36 cellular contexts compared by ENCODE assay signal in genomic region chr6:168095741-168096250, GRCh38. TPM values are rescaled to one million over a fixed set of nuclear protein-coding genes. Genes with fewer than 3 reads are reported as not detected.
"Had no signal": no experiment of that assay in that cellular context is flagged by ENCODE, and none has a peak within 500 bp of the region (broad histone marks: within the 10 kb centered on the region; RNA-seq: fewer than 3 reads in every experiment).

No MANE protein-coding gene starts in this region.

- H3K9ac ChIP-seq: KMS-11 had no signal

- H3K27me3 ChIP-seq: MG63, SJSA1 had no signal

- H3K4me3 Mint-ChIP-seq: activated B cell treated with CpG ODN at 0.5 μM for 24 hours; activated CD4-positive, alpha-beta T cell treated with anti-CD3 and anti-CD28 coated beads, Interleukin-2, amount 10 ng/mL, durations not matched to agents 24 days and 14 days; activated CD8-positive, alpha-beta memory T cell treated with anti-CD3 and anti-CD28 coated beads, Interleukin-2, amount 10 ng/mL, durations not matched to agents 7 days and 5 days; activated naive CD8-positive, alpha-beta T cell treated with anti-CD3 and anti-CD28 coated beads, Interleukin-2, amount 50 U/mL, for 24 hours; activated T-cell treated with anti-CD3 and anti-CD28 coated beads, Interleukin-2, amount 50 U/mL, for 24 hours; activated T-helper 1 cell treated with anti-CD3 and anti-CD28 coated beads, Interleukin-12 subunit alpha, Interleukin-12 subunit beta, Interleukin-2, Interleukin-4 antibody, amounts not matched to agents 30 ng/mL and 10 ng/mL and 1 ng/mL, durations not matched to agents 14 hours and 24 hours and 36 hours; IgD-negative memory B cell; T-cell had no signal

- H3K4me1 Mint-ChIP-seq: activated B cell treated with CpG ODN at 0.5 μM for 24 hours; activated CD4-positive, alpha-beta T cell treated with anti-CD3 and anti-CD28 coated beads, Interleukin-2, amount 10 ng/mL, durations not matched to agents 24 days and 14 days; activated CD8-positive, alpha-beta memory T cell treated with anti-CD3 and anti-CD28 coated beads, Interleukin-2, amount 10 ng/mL, durations not matched to agents 7 days and 5 days; activated naive CD8-positive, alpha-beta T cell treated with anti-CD3 and anti-CD28 coated beads, Interleukin-2, amount 50 U/mL, for 24 hours; IgD-negative memory B cell; T-cell had no signal

- H3K4me1 ChIP-seq: SJSA1 had no signal

- DNase-seq: activated B cell treated with CpG ODN at 0.5 μM for 24 hours; activated CD4-positive, alpha-beta T cell treated with anti-CD3 and anti-CD28 coated beads for 1 hour; activated CD4-positive, alpha-beta T cell treated with anti-CD3 and anti-CD28 coated beads, Interleukin-2, amount 10 ng/mL, durations not matched to agents 24 days and 14 days; activated CD4-positive, alpha-beta T cell treated with anti-CD3 and anti-CD28 coated beads, Interleukin-2, amount 50 U/mL, for 48 hours; activated CD8-positive, alpha-beta memory T cell treated with anti-CD3 and anti-CD28 coated beads, Interleukin-2, amount 10 ng/mL, durations not matched to agents 7 days and 5 days; activated effector memory CD4-positive, alpha-beta T cell treated with anti-CD3 and anti-CD28 coated beads, Interleukin-2, amount 50 U/mL, for 16 hours; activated naive CD4-positive, alpha-beta T cell treated with Interleukin-2 at 50 U/mL for 16 hours; activated naive CD8-positive, alpha-beta T cell treated with anti-CD3 and anti-CD28 coated beads, Interleukin-2, amount 50 U/mL, for 24 hours; activated T-cell treated with anti-CD3 and anti-CD28 coated beads, Interleukin-2, amount 50 U/mL, for 24 hours; amniotic stem cell; brain microvascular endothelial cell; MG63; MV-4-11; NCI-H1092 treated with DMSO at 0.1 percent for 48 hours; NCI-H1417 treated with DMSO at 0.1 percent for 48 hours; NCI-H1694; NCI-H2029; NCI-H2107; NCI-H2171 treated with DMSO at 0.1 percent for 48 hours; NCI-H226; NCI-H69; NK-92 treated with Interleukin-12 subunit alpha and Interleukin-12 subunit beta, amount 100 ng/mL, for 24 hours; OCI-M1; RPMI8226; SHP77; T-cell; T-helper 2 cell; T1000 had no signal

- H3K4me2 ChIP-seq: KMS-11 had no signal

- ATAC-seq: activated CD8-positive, alpha-beta memory T cell treated with anti-CD3 and anti-CD28 coated beads, Interleukin-2, amount 10 ng/mL, durations not matched to agents 7 days and 5 days; activated naive CD4-positive, alpha-beta T cell treated with anti-CD3 and anti-CD28 coated beads, Interleukin-2, amount 50 U/mL, for 72 hours; activated naive CD8-positive, alpha-beta T cell treated with anti-CD3 and anti-CD28 coated beads, Interleukin-2, amount 50 U/mL, for 24 hours; Panc1; T-cell had no signal

- H3K9me3 ChIP-seq: MG63 had no signal

- H3K27ac Mint-ChIP-seq: activated B cell treated with CpG ODN at 0.5 μM for 24 hours; activated CD4-positive, alpha-beta T cell treated with anti-CD3 and anti-CD28 coated beads, Interleukin-2, amount 10 ng/mL, durations not matched to agents 24 days and 14 days; activated CD8-positive, alpha-beta memory T cell treated with anti-CD3 and anti-CD28 coated beads, Interleukin-2, amount 10 ng/mL, durations not matched to agents 7 days and 5 days; activated naive CD4-positive, alpha-beta T cell treated with anti-CD3 and anti-CD28 coated beads, Interleukin-2, amount 50 U/mL, for 72 hours; activated naive CD8-positive, alpha-beta T cell treated with anti-CD3 and anti-CD28 coated beads, Interleukin-2, amount 50 U/mL, for 24 hours; activated T-cell treated with anti-CD3 and anti-CD28 coated beads, Interleukin-2, amount 50 U/mL, for 24 hours; activated T-helper 1 cell treated with anti-CD3 and anti-CD28 coated beads, Interleukin-12 subunit alpha, Interleukin-12 subunit beta, Interleukin-2, Interleukin-4 antibody, amounts not matched to agents 30 ng/mL and 10 ng/mL and 1 ng/mL, durations not matched to agents 14 hours and 24 hours and 36 hours; IgD-negative memory B cell; T-cell had no signal

- H3K36me3 ChIP-seq: brain microvascular endothelial cell, cardiac muscle cell, MG63, SJSA1 had no signal

- H3K4me3 ChIP-seq: cardiac muscle cell, MG63, SJSA1 had no signal

- H3K27ac ChIP-seq: brain microvascular endothelial cell, cardiac muscle cell, KMS-11, SJSA1 had no signal

- H3K36me3 Mint-ChIP-seq: activated CD8-positive, alpha-beta memory T cell treated with anti-CD3 and anti-CD28 coated beads, Interleukin-2, amount 10 ng/mL, durations not matched to agents 7 days and 5 days; IgD-negative memory B cell; T-cell had no signal

RNA-seq across cellular contexts. Expression of gene FRMD1, which starts 16.8 kb away (rescaled TPM):
- total RNA-seq: activated B cell treated with CpG ODN at 0.5 μM for 24 hours; activated CD4-positive, alpha-beta T cell treated with anti-CD3 and anti-CD28 coated beads, Interleukin-2, amount 10 ng/mL, durations not matched to agents 24 days and 14 days; activated CD8-positive, alpha-beta memory T cell treated with anti-CD3 and anti-CD28 coated beads, Interleukin-2, amount 10 ng/mL, durations not matched to agents 7 days and 5 days; activated naive CD4-positive, alpha-beta T cell treated with anti-CD3 and anti-CD28 coated beads, Interleukin-2, amount 50 U/mL, for 72 hours; activated T-helper 1 cell treated with anti-CD3 and anti-CD28 coated beads, Interleukin-12 subunit alpha, Interleukin-12 subunit beta, Interleukin-2, Interleukin-4 antibody, amounts not matched to agents 30 ng/mL and 10 ng/mL and 1 ng/mL, durations not matched to agents 14 hours and 24 hours and 36 hours; NCI-H460; SJSA1; T-cell had no signal
- polyA plus RNA-seq: cardiac muscle cell, IgD-negative memory B cell had no signal
